Comparison of ENCODE assay signal across 1 cellular context in the genomic region with DNA sequence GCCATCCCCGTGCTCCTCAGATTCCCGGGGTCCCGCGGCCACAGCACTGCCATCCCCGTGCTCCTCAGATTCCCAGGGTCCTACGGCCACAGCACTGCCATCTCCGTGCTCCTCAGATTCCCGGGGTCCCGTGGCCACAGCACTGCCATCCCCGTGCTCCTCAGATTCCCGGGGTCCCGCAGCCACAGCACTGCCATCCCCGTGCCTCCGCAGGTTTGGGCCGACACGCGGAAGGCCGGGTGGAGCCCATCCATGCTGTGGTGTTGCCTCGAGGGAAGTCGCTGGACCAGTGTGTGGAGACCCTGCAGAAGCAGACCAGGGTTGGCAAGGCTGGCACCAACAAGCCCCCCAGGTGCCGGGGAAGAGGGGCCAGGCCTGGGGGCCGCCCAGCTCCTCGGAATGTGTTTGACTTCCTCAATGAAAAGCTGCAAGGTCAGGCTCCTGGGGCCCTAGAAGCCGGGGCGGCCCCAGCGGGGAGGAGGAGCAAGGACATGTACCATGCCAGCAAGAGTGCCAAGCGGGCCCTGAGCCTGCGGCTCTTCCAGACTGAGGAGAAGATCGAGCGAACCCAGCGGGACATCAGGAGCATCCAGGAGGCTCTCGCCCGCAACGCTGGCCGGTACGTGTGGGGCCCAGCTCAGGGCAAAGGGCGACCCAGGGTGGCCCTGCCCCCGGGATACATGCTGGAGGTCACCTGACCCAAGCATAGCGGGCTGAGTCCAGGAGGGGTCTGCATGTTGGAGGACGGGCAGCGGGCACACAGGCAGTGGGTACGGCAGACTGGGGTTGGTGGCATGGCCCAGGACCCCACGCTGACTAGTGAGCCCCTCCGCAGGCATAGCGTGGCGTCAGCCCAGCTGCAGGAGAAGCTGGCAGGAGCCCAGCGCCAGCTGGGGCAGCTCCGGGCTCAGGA.
TF ChIP-seq lines count a peak whose summit lies in the region.

No MANE protein-coding gene starts in this region.

TF ChIP-seq in HepG2, 621 proteins besides CTCF, POLR2A, EP300 and RAD21 (continued from another document and continues in another):
- TF ChIP-seq ZNF781 (CRISPR knock-in tag; IDR thresholded peaks at IDR 0.05; ENCODE audit: borderline replicate concordance, not compliant biosample characterization) (no peak), CHD2 (IDR thresholded peaks at IDR 0.05; ENCODE audit: low read depth, low read length) (no peak), POLR2AphosphoS2 (IDR thresholded peaks at IDR 0.05; ENCODE audit: low read depth, low read length) (no peak), MBD4 (IDR thresholded peaks at IDR 0.05; ENCODE audit: borderline replicate concordance, low read length) (no peak), MTA3 (CRISPR knock-in tag; IDR thresholded peaks at IDR 0.05) (no peak), TEAD2 (CRISPR knock-in tag; IDR thresholded peaks at IDR 0.05) (no peak), ZNF563 (CRISPR knock-in tag; IDR thresholded peaks at IDR 0.05) (0 out of 2 replicates have a peak, but pooled peaks have one; percentile 25), SPEN (CRISPR knock-in tag; IDR thresholded peaks at IDR 0.05; ENCODE audit: low read depth) (no peak), ZFP62 (CRISPR knock-in tag; IDR thresholded peaks at IDR 0.05) (no peak), XRCC5 (optimal IDR thresholded peaks at IDR 0.05; ENCODE audit: low read length) (peak; percentile 48), IKZF4 (CRISPR knock-in tag; IDR thresholded peaks at IDR 0.05; ENCODE audit: borderline replicate concordance, low read depth, not compliant biosample characterization) (no peak), ZNF891 (CRISPR knock-in tag; IDR thresholded peaks at IDR 0.05) (no peak), RFX1 (IDR thresholded peaks at IDR 0.05) (no peak), THRA (CRISPR knock-in tag; IDR thresholded peaks at IDR 0.05; ENCODE audit: borderline replicate concordance) (no peak), EEA1 (CRISPR knock-in tag; IDR thresholded peaks at IDR 0.05; ENCODE audit: borderline replicate concordance) (no peak; the same call in 1 of the 2 replicates), KMT2B (CRISPR knock-in tag; IDR thresholded peaks at IDR 0.05) (no peak), SIN3A (IDR thresholded peaks at IDR 0.05; ENCODE audit: borderline replicate concordance, low read depth, low read length) (no peak), ZNF605 (CRISPR knock-in tag; IDR thresholded peaks at IDR 0.05) (no peak), DZIP1 (CRISPR knock-in tag; IDR thresholded peaks at IDR 0.05) (no peak), ZNF343 (CRISPR knock-in tag; IDR thresholded peaks at IDR 0.05) (peak; percentile 62; the same call in 1 of the 2 replicates), ZSCAN21 (CRISPR knock-in tag; IDR thresholded peaks at IDR 0.05; ENCODE audit: borderline replicate concordance) (no peak), ZNF557 (CRISPR knock-in tag; IDR thresholded peaks at IDR 0.05) (no peak), PCBP1 (IDR thresholded peaks at IDR 0.05; ENCODE audit: borderline replicate concordance, low read depth, low read length) (0 out of 2 replicates have a peak, but pooled peaks have one; percentile 66), ZSCAN5A (CRISPR knock-in tag; IDR thresholded peaks at IDR 0.05; ENCODE audit: borderline replicate concordance) (no peak), NCOA2 (CRISPR knock-in tag; IDR thresholded peaks at IDR 0.05) (no peak), ZNF124 (CRISPR knock-in tag; IDR thresholded peaks at IDR 0.05) (no peak), ZBTB20 (CRISPR knock-in tag; IDR thresholded peaks at IDR 0.05; ENCODE audit: borderline replicate concordance, low read depth) (no peak), CEBPB (IDR thresholded peaks at IDR 0.05; ENCODE audit: borderline replicate concordance, low read depth, low read length) (no peak), FOXC1 (CRISPR knock-in tag; IDR thresholded peaks at IDR 0.05; ENCODE audit: borderline replicate concordance) (no peak), RFX5 (IDR thresholded peaks at IDR 0.05; ENCODE audit: low read depth, low read length) (no peak), ZNF644 (CRISPR knock-in tag; IDR thresholded peaks at IDR 0.05; ENCODE audit: low read depth) (no peak), ZNF281 (CRISPR knock-in tag; IDR thresholded peaks at IDR 0.05; ENCODE audit: borderline replicate concordance) (peak; percentile 72; the same call in 1 of the 2 replicates), ZFP36 (IDR thresholded peaks at IDR 0.05; ENCODE audit: borderline replicate concordance, low read depth, low read length, partially characterized antibody) (no peak), ZBTB46 (CRISPR knock-in tag; IDR thresholded peaks at IDR 0.05; ENCODE audit: borderline replicate concordance) (no peak), MTF2 (CRISPR knock-in tag; IDR thresholded peaks at IDR 0.05; ENCODE audit: borderline replicate concordance) (no peak), TCF7L2 (IDR thresholded peaks at IDR 0.05; ENCODE audit: low read depth, low read length) (no peak), ARNTL (CRISPR knock-in tag; IDR thresholded peaks at IDR 0.05) (no peak), ATF7 (IDR thresholded peaks at IDR 0.05) (no peak), ATF7 (CRISPR knock-in tag; IDR thresholded peaks at IDR 0.05) (0 out of 2 replicates have a peak, but pooled peaks have one; percentile 24), GABPA (IDR thresholded peaks at IDR 0.05; ENCODE audit: low read depth, low read length) (no peak), GABPA (CRISPR knock-in tag; IDR thresholded peaks at IDR 0.05; ENCODE audit: low read depth) (no peak), NFE2L1 (CRISPR knock-in tag; IDR thresholded peaks at IDR 0.05; ENCODE audit: borderline replicate concordance) (0 out of 2 replicates have a peak, but pooled peaks have one; percentile 5), HNRNPK (IDR thresholded peaks at IDR 0.05; ENCODE audit: low read depth, low read length, poor library complexity, severe bottlenecking) (no peak), DMTF1 (CRISPR knock-in tag; IDR thresholded peaks at IDR 0.05) (no peak), ZNF138 (CRISPR knock-in tag; IDR thresholded peaks at IDR 0.05; ENCODE audit: low read depth) (no peak)
- TF ChIP-seq, protein P1, sequence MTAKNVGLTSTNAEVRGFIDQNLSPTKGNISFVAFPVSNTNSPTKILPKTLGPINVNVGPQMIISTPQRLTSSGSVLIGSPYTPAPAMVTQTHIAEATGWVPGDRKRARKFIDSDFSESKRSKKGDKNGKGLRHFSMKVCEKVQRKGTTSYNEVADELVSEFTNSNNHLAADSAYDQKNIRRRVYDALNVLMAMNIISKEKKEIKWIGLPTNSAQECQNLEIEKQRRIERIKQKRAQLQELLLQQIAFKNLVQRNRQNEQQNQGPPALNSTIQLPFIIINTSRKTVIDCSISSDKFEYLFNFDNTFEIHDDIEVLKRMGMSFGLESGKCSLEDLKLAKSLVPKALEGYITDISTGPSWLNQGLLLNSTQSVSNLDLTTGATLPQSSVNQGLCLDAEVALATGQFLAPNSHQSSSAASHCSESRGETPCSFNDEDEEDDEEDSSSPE (CRISPR knock-in tag; IDR thresholded peaks at IDR 0.05) = no peak
- TF ChIP-seq, protein P2, sequence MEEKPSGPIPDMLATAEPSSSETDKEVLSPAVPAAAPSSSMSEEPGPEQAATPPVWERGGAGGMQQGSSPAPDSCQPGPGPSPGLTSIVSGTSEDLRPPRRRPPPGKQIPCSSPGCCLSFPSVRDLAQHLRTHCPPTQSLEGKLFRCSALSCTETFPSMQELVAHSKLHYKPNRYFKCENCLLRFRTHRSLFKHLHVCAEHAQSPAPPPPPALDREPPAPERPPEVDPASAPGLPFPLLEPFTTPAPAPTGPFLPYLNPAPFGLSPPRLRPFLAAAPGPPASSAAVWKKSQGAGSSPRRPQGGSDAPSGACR (CRISPR knock-in tag; IDR thresholded peaks at IDR 0.05) = no peak
- TF ChIP-seq, protein P3, sequence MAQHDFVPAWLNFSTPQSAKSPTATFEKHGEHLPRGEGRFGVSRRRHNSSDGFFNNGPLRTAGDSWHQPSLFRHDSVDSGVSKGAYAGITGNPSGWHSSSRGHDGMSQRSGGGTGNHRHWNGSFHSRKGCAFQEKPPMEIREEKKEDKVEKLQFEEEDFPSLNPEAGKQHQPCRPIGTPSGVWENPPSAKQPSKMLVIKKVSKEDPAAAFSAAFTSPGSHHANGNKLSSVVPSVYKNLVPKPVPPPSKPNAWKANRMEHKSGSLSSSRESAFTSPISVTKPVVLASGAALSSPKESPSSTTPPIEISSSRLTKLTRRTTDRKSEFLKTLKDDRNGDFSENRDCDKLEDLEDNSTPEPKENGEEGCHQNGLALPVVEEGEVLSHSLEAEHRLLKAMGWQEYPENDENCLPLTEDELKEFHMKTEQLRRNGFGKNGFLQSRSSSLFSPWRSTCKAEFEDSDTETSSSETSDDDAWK (CRISPR knock-in tag; IDR thresholded peaks at IDR 0.05) = no peak
